18 cellular contexts compared by ENCODE assay signal in the genomic region with DNA sequence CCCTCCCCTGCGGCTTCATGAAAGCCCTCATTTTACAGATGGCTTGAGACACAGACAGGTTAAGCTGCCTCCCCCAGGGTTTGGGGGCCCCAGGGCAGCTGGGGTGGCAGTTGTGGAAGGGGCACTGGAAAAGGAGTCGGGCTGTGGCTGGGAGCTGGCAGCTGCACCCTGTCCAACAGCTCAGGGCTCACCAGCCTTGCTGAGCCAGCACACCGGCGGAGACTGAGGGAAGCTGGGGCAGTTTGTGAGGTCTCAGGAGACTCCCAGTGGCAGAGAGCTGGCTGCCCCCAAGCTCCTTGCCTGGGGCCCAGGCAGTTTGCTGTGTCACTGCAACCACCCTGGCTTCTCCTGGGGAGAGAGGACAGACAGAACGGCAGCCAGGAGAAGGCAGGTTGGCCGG.
"Had no signal": no experiment of that assay in that cellular context is flagged by ENCODE, and none has a peak within 500 bp of the region (broad histone marks: within the 10 kb centered on the region; RNA-seq: fewer than 3 reads in every experiment).

No MANE protein-coding gene starts in this region.

- ATAC-seq: activated T-cell treated with anti-CD3 and anti-CD28 coated beads, Interleukin-2, amount 50 U/mL, for 4 hours; activated T-helper 17 cell treated with anti-CD3 and anti-CD28 coated beads, Interleukin-2, amount 50 U/mL, for 72 hours; gastroesophageal sphincter had no signal

- DNase-seq: activated CD4-positive, alpha-beta T cell treated with anti-CD3 and anti-CD28 coated beads for 1 hour; activated CD4-positive, alpha-beta T cell treated with anti-CD3 and anti-CD28 coated beads, Interleukin-2, amount 50 U/mL, for 4 hours; activated CD8-positive, alpha-beta memory T cell treated with anti-CD3 and anti-CD28 coated beads, Interleukin-2, amount 50 U/mL, for 48 hours; activated effector memory CD4-positive, alpha-beta T cell treated with Interleukin-2 at 50 U/mL for 16 hours; activated gamma-delta T cell treated with Interleukin-2 at 50 U/mL for 16 hours; activated naive CD4-positive, alpha-beta T cell treated with anti-CD3 and anti-CD28 coated beads, Interleukin-2, amount 50 U/mL, for 16 hours; activated naive CD4-positive, alpha-beta T cell treated with Interleukin-2 at 50 U/mL for 16 hours; activated T-cell treated with anti-CD3 and anti-CD28 coated beads, Interleukin-2, amount 50 U/mL, for 4 hours; cerebellar nuclear complex; effector CD8-positive, alpha-beta T cell; esophagus squamous epithelium had no signal

- H3K36me3 ChIP-seq: brain microvascular endothelial cell, colonic mucosa, esophagus squamous epithelium, gastroesophageal sphincter, heart right ventricle had no signal

- H3K4me2 ChIP-seq: hepatocyte had no signal

- H2AFZ ChIP-seq: hepatocyte had no signal

- H3K4me3 ChIP-seq: colonic mucosa, esophagus squamous epithelium, gastroesophageal sphincter, heart right ventricle, hepatocyte had no signal

- H3K27me3 ChIP-seq: colonic mucosa had no signal

- H3K27ac ChIP-seq: brain microvascular endothelial cell, colonic mucosa, epithelial cell of prostate, esophagus squamous epithelium, gastroesophageal sphincter, heart right ventricle, hepatocyte had no signal

- H3K9me3 ChIP-seq: colonic mucosa, esophagus squamous epithelium had no signal

- H3K4me1 ChIP-seq: colonic mucosa, esophagus squamous epithelium, gastroesophageal sphincter, heart right ventricle had no signal
